8 cellular contexts compared by ENCODE assay signal in genomic region chr10:30435499-30436117, GRCh38. TPM values are rescaled to one million over a fixed set of nuclear protein-coding genes. Genes with fewer than 3 reads are reported as not detected.
DNase-seq lines count a peak whose midpoint lies in the region; ATAC-seq, FAIRE-seq and TF ChIP-seq lines count a peak whose summit lies in the region.
"Not testable (repeated sequence)": the region's sequence is repeated elsewhere in the genome, so short reads cannot be mapped to it uniquely, and the experiment has no call there.

No MANE protein-coding gene starts in this region.

- not testable (repeated sequence) for H4K91ac ChIP-seq in H9 (ENCODE audit: insufficient read length, low read depth, low read length)

- H3K23ac ChIP-seq in H9 (ENCODE audit: insufficient read length, low read depth, low read length), result not testable (repeated sequence)

- H3K4ac ChIP-seq in H9 (ENCODE audit: low read depth, low read length), result not testable (repeated sequence)

- H2BK5ac ChIP-seq in H9 (ENCODE audit: insufficient read length, low read length), result not testable (repeated sequence)

- H3K4me1 ChIP-seq in H9 (ENCODE audit: insufficient read depth, low read length) (peaks cover 14% of the 10 kb centered on the region; the same call in 1 of the 2 replicates), RWPE2 (ENCODE audit: insufficient read depth, poor library complexity, severe bottlenecking) (peaks cover 36% of the 10 kb centered on the region), ectodermal cell (ENCODE audit: control insufficient read depth, insufficient read depth, low read length) (peaks cover 26% of the 10 kb centered on the region), hepatocyte (ENCODE audit: insufficient read depth) (peaks cover 35% of the 10 kb centered on the region)
- not testable (repeated sequence) for H3K4me1 ChIP-seq in small intestine (ENCODE audit: control insufficient read depth in 2 of 2, insufficient read depth in 1 of 2, low read depth in 1 of 2, low read length in 1 of 2)

- TF ChIP-seq CTCF in AG04450 (IDR thresholded peaks at IDR 0.05; ENCODE audit: low read depth, low read length); H9 (conservative IDR thresholded peaks at IDR 0.05); RWPE2 (IDR thresholded peaks at IDR 0.05; ENCODE audit: poor library complexity, severe bottlenecking); hepatocyte (IDR thresholded peaks at IDR 0.05; ENCODE audit: poor library complexity): not testable (repeated sequence)

- H3K4me3 ChIP-seq in AG04450 (ENCODE audit: low read depth, low read length), result peak overlapping the region; percentile 72
- peak overlapping the region; percentile 80 for H3K4me3 ChIP-seq in RWPE2 (ENCODE audit: severe bottlenecking)
- peak overlapping the region; percentile 88 for H3K4me3 ChIP-seq in ectodermal cell (ENCODE audit: insufficient read depth, low read depth, low read length)
- peak overlapping the region; percentile 81 for H3K4me3 ChIP-seq in hepatocyte
- H3K4me3 ChIP-seq in small intestine (ENCODE audit: low read depth in 1 of 2, low read length in 2 of 2), result peak overlapping the region; percentile 59 to 70

- H3K9me3 ChIP-seq in AG04450 (ENCODE audit: control insufficient read depth, insufficient read depth, low read length); H9 (ENCODE audit: control insufficient read depth, low read depth, low read length); RWPE2 (ENCODE audit: severe bottlenecking); ectodermal cell (ENCODE audit: control insufficient read depth, low read length); hepatocyte (ENCODE audit: low read depth); small intestine (ENCODE audit: control insufficient read depth, low read depth): not testable (repeated sequence)

- not testable (repeated sequence) for FAIRE-seq in small intestine (lab: Jason Lieb, UNC)

- H3K9me3 Mint-ChIP-seq in H9; activated naive CD8-positive, alpha-beta T cell (ENCODE audit: low read depth); naive B cell: not testable (repeated sequence)

- not testable (repeated sequence) for H2BK15ac ChIP-seq in H9 (ENCODE audit: low read depth, low read length)

- CTCF ChIA-PET in AG04450 (lab: Charles Lee), result interaction anchor here (0.6 to 0.7 kb wide), 2 partner anchors 19 to 96 kb away, joined by 4 to 6 read pairs; no protein-coding TSS in a partner anchor

- not testable (repeated sequence) for H4K20me1 ChIP-seq in H9 (ENCODE audit: control insufficient read depth, insufficient read depth, insufficient read length)
- peaks cover 11% of the 10 kb centered on the region for H4K20me1 ChIP-seq in hepatocyte (ENCODE audit: insufficient read depth, poor library complexity, severe bottlenecking)

- not testable (repeated sequence) for H4K8ac ChIP-seq in H9 (replicated peaks; ENCODE audit: insufficient read length, low read depth, low read length)

- H2BK20ac ChIP-seq in H9 (ENCODE audit: low read depth, low read length, poor library complexity, severe bottlenecking), result not testable (repeated sequence)

- H3K27ac ChIP-seq in AG04450 (ENCODE audit: low read depth, low read length); H9 (ENCODE audit: insufficient read length, low read depth, low read length); ectodermal cell (ENCODE audit: insufficient read depth, low read depth, low read length, poor library complexity, severe bottlenecking): not testable (repeated sequence)
- H3K27ac ChIP-seq in RWPE2 (ENCODE audit: poor library complexity, severe bottlenecking) (peak overlapping the region; percentile 79), hepatocyte (peak overlapping the region; percentile 98), small intestine (ENCODE audit: low read depth in 1 of 2, low read length in 1 of 2) (peak overlapping the region in 1 of 2 donors; percentile 95)

- not testable (repeated sequence) for H3K18ac ChIP-seq in H9 (ENCODE audit: insufficient read length, low read depth, low read length)

- not testable (repeated sequence) for H3K79me1 ChIP-seq in H9 (ENCODE audit: insufficient read depth, low read depth, low read length, poor library complexity, severe bottlenecking)

- peaks cover 12% of the 10 kb centered on the region; the same call in 1 of the 2 replicates for H3K36me3 ChIP-seq in RWPE2 (ENCODE audit: low read depth)
- not testable (repeated sequence) for H3K36me3 ChIP-seq in ectodermal cell (ENCODE audit: control insufficient read depth, insufficient read depth, low read length); hepatocyte (replicated peaks; ENCODE audit: insufficient read depth, low read depth); small intestine (ENCODE audit: control insufficient read depth in 2 of 2, insufficient read depth in 2 of 2, low read length in 2 of 2)

- H3K14ac ChIP-seq in H9 (ENCODE audit: insufficient read depth, low read length), result not testable (repeated sequence)

- WGBS in H9 (ENCODE audit: extremely low coverage, insufficient read length, low lambda C conversion rate), result no CpG with 5 or more reads among the region's 15 CpGs
- WGBS in ectodermal cell, 2 experiments, result 58 to 64% methylated on average over 15 of the region's 15 CpGs
- WGBS in hepatocyte (ENCODE audit: low lambda C conversion rate, missing lambda C conversion rate), result 58% methylated on average over 15 of the region's 15 CpGs
- 61 to 74% (median 66%) methylated on average over 15 of the region's 15 CpGs for WGBS in small intestine, 3 donors

- not testable (repeated sequence) for H3K56ac ChIP-seq in H9 (ENCODE audit: insufficient read length, low read depth, low read length)

- H3K4me1 Mint-ChIP-seq in H9, result peaks cover 43 to 51% of the 10 kb centered on the region in 2 experiments
- H3K4me1 Mint-ChIP-seq in activated naive CD8-positive, alpha-beta T cell (ENCODE audit: low read depth), result peaks cover 47% of the 10 kb centered on the region
- peaks cover 70 to 80% (median 78%) of the 10 kb centered on the region in 3 donors for H3K4me1 Mint-ChIP-seq in naive B cell

- not testable (repeated sequence) for DNase-seq in AG04450 (ENCODE audit: low read depth, low spot score); H9; RWPE2 (ENCODE audit: low spot score); hepatocyte (ENCODE audit: low spot score); naive B cell; small intestine

- POLR2A ChIA-PET in AG04450 (lab: Yijun Ruan, JAX), result not testable (repeated sequence)

- H2AK5ac ChIP-seq in H9 (ENCODE audit: insufficient read length, low read length), result not testable (repeated sequence)

- H3K9ac ChIP-seq in H9 (ENCODE audit: extremely low read depth, insufficient read length, low read length), result not testable (repeated sequence)

- H3K9me2 ChIP-seq in hepatocyte (replicated peaks; ENCODE audit: insufficient read depth), result not testable (repeated sequence)

- H3K36me3 Mint-ChIP-seq in H9 (ENCODE audit: insufficient read depth in 1 of 3, low read depth in 3 of 3); activated naive CD8-positive, alpha-beta T cell: not testable (repeated sequence)
- H3K36me3 Mint-ChIP-seq in naive B cell, result peaks cover 12 to 33% of the 10 kb centered on the region in 2 donors

- H3K23me2 ChIP-seq in H9 (ENCODE audit: insufficient read length, low read depth, low read length, poor library complexity, severe bottlenecking), result peaks cover 17% of the 10 kb centered on the region

- not testable (repeated sequence) for H3T11ph ChIP-seq in H9 (ENCODE audit: low read length)

- H3K27me3 Mint-ChIP-seq in H9 (ENCODE audit: low read depth), result peaks cover 53% of the 10 kb centered on the region
- not testable (repeated sequence) for H3K27me3 Mint-ChIP-seq in activated naive CD8-positive, alpha-beta T cell; naive B cell

- not testable (repeated sequence) for ATAC-seq in RWPE2 (ENCODE audit: low read depth); naive B cell (ENCODE audit: low read depth in 2 of 2)

- not testable (repeated sequence) for H3K79me2 ChIP-seq in H9 (ENCODE audit: insufficient read depth, low read length)
- H3K79me2 ChIP-seq in hepatocyte, result peaks cover 43% of the 10 kb centered on the region

- not testable (repeated sequence) for H4K5ac ChIP-seq in H9 (ENCODE audit: insufficient read length, low read depth, low read length)

- H3K4me2 ChIP-seq in H9 (ENCODE audit: insufficient read depth, insufficient read length, low read length) (peak overlapping the region; percentile 94), hepatocyte (peak overlapping the region; percentile 84)

- H2BK12ac ChIP-seq in H9 (ENCODE audit: insufficient read length, low read depth, low read length), result not testable (repeated sequence)

- H3K4me3 Mint-ChIP-seq in H9, result peak overlapping the region; percentile 73 to 90
- peak overlapping the region; percentile 86 for H3K4me3 Mint-ChIP-seq in activated naive CD8-positive, alpha-beta T cell
- peak overlapping the region; percentile 96 to 98 (median 97) for H3K4me3 Mint-ChIP-seq in naive B cell

- H3K27me3 ChIP-seq in AG04450 (ENCODE audit: control insufficient read depth, insufficient read depth, low read length); H9 (ENCODE audit: insufficient read depth, low read length); RWPE2 (ENCODE audit: insufficient read depth, poor library complexity, severe bottlenecking); ectodermal cell (ENCODE audit: control insufficient read depth, insufficient read depth, low read length, poor library complexity, severe bottlenecking); hepatocyte; small intestine (ENCODE audit: control insufficient read depth in 2 of 2, insufficient read depth in 2 of 2, low read length in 2 of 2): not testable (repeated sequence)

- H2AFZ ChIP-seq in H9 (ENCODE audit: low read length); hepatocyte: not testable (repeated sequence)

- not testable (repeated sequence) for H3K27ac Mint-ChIP-seq in H9; activated naive CD8-positive, alpha-beta T cell
- H3K27ac Mint-ChIP-seq in naive B cell, result peak overlapping the region; percentile 96 to 99 (median 98)

- not testable (repeated sequence) for H2BK120ac ChIP-seq in H9 (ENCODE audit: low read depth, low read length, poor library complexity, severe bottlenecking)

RNA-seq across cellular contexts. Expression of gene MAP3K8, which starts 1.6 kb away (rescaled TPM):
- 4.3 and 5.3 TPM in 2 replicates for polyA plus RNA-seq in AG04450 (2011; rRNA removed)
- polyA minus RNA-seq in AG04450 (2011; rRNA and poly(A)+ RNA removed), result 4.3 and 4.8 TPM in 2 replicates
- total RNA-seq in H9 (2021), result 1.8 and 3.5 TPM in 2 replicates
- 12.1 TPM for polyA plus RNA-seq in ectodermal cell (2013, experiment 1 of 4)
- 11.4 TPM for polyA plus RNA-seq in ectodermal cell (2013, experiment 2 of 4)
- polyA plus RNA-seq in ectodermal cell (2013, experiment 3 of 4), result 9.7 TPM
- 9.2 TPM for polyA plus RNA-seq in ectodermal cell (2013, experiment 4 of 4)
- total RNA-seq in hepatocyte, result 15.5 and 23.0 TPM in 2 replicates
- polyA plus RNA-seq in hepatocyte, result 37.9 and 40.0 TPM in 2 replicates
- 100 to 1,000 TPM in 2 of 6 donors, 10 to 100 TPM in 4; 75.2 to 122 (median 90.8) TPM for polyA plus RNA-seq in naive B cell (ENCODE audit: low read depth in 6 of 6)
- polyA plus RNA-seq in small intestine, result 10 to 100 TPM in 1 of 3 donors, 1 to 10 TPM in 2; 1.8 to 10.9 (median 6.2) TPM
